In genomic region chr9:87569008-87569908, GRCh38 we compare ENCODE assay signal across 10 cellular contexts.
DNase-seq lines count a peak whose midpoint lies in the region; ATAC-seq, FAIRE-seq and TF ChIP-seq lines count a peak whose summit lies in the region.
"Had no signal": no experiment of that assay in that cellular context is flagged by ENCODE, and none has a peak within 500 bp of the region (broad histone marks: within the 10 kb centered on the region; RNA-seq: fewer than 3 reads in every experiment).

No MANE protein-coding gene starts in this region.

- WGBS in prostate gland, result 59% methylated on average over 11 of the region's 11 CpGs

- TF ChIP-seq CTCF in prostate gland (IDR thresholded peaks at IDR 0.05), result no peak
- TF ChIP-seq CTCF in GM10266 (IDR thresholded peaks at IDR 0.05; ENCODE audit: control insufficient read depth, insufficient read depth, low read depth, missing control alignments), result no peak
- TF ChIP-seq CTCF in CD4-positive, alpha-beta T cell (IDR thresholded peaks at IDR 0.05), result no peak

- no peak overlapping the region for H3K27ac Mint-ChIP-seq in CD4-positive, alpha-beta T cell
- H3K27ac Mint-ChIP-seq: activated naive CD8-positive, alpha-beta T cell treated with anti-CD3 and anti-CD28 coated beads for 36 hours had no signal

- H3K9me3 ChIP-seq in prostate gland, result no peaks in the 10 kb centered on the region
- no peaks in the 10 kb centered on the region for H3K9me3 ChIP-seq in CD4-positive, alpha-beta T cell (ENCODE audit: control insufficient read depth, low read length)

- POLR2A ChIA-PET in CD4-positive, alpha-beta T cell (lab: Charles Lee), result no interaction called here

- FAIRE-seq in RCC 7860 (lab: Jason Lieb, UNC) (peak; percentile 73), urothelium cell line (lab: Jason Lieb, UNC) (no peak)

- H3K36me3 Mint-ChIP-seq in CD4-positive, alpha-beta T cell (ENCODE audit: low read depth), result no peaks in the 10 kb centered on the region
- H3K36me3 Mint-ChIP-seq: activated naive CD8-positive, alpha-beta T cell treated with anti-CD3 and anti-CD28 coated beads for 36 hours had no signal

- H3K27me3 ChIP-seq in prostate gland (replicated peaks; ENCODE audit: insufficient read depth), result no peaks in the 10 kb centered on the region
- no peaks in the 10 kb centered on the region for H3K27me3 ChIP-seq in CD4-positive, alpha-beta T cell (ENCODE audit: control insufficient read depth, insufficient read depth, low read length)

- no peaks in the 10 kb centered on the region for H3K4me1 Mint-ChIP-seq in CD4-positive, alpha-beta T cell (ENCODE audit: low read depth)
- H3K4me1 Mint-ChIP-seq: activated naive CD8-positive, alpha-beta T cell treated with anti-CD3 and anti-CD28 coated beads for 36 hours had no signal

- H3K27ac ChIP-seq in prostate gland, result peak overlapping the region; percentile 67 to 76
- no peak overlapping the region for H3K27ac ChIP-seq in CD4-positive, alpha-beta T cell (ENCODE audit: low read depth, low read length)

- ATAC-seq in left cardiac atrium, result peak; percentile 22 to 30
- no peak for ATAC-seq in CD4-positive, alpha-beta T cell (ENCODE audit: poor library complexity)

- H3K27me3 Mint-ChIP-seq in CD4-positive, alpha-beta T cell, result no peaks in the 10 kb centered on the region
- H3K27me3 Mint-ChIP-seq: activated naive CD8-positive, alpha-beta T cell treated with anti-CD3 and anti-CD28 coated beads for 36 hours had no signal

- peaks cover 5% of the 10 kb centered on the region for H3K4me1 ChIP-seq in prostate gland (replicated peaks)

- intact Hi-C loops in left cardiac atrium (cut with DNase I) (no loop called here), prostate gland (cut with DNase I) (no loop called here)
- intact Hi-C loops in CD4-positive, alpha-beta T cell (cut with DNase I, micrococcal nuclease), result no loop called here

- H3K4me3 Mint-ChIP-seq in CD4-positive, alpha-beta T cell, result no peak overlapping the region
- H3K4me3 Mint-ChIP-seq: activated naive CD8-positive, alpha-beta T cell treated with anti-CD3 and anti-CD28 coated beads for 36 hours had no signal

- no peak overlapping the region for H3K4me3 ChIP-seq in prostate gland

- DNase-seq in DMS53 treated with DMSO at 0.1 percent for 48 hours (lab: John Stamatoyannopoulos, UW; ENCODE audit: unreplicated experiment), result peak; percentile 40
- no peak for DNase-seq in RCC 7860 (ENCODE audit: low spot score)
- peak; percentile 50 for DNase-seq in left cardiac atrium
- DNase-seq in prostate gland (ENCODE audit: low spot score), result no peak
- no peak for DNase-seq in urothelium cell line (ENCODE audit: low spot score)
- no peak for DNase-seq in GM10266 (ENCODE audit: extremely low spot score)
- DNase-seq in CD4-positive, alpha-beta T cell, result no peak
- DNase-seq in hippocampal formation (lab: John Stamatoyannopoulos, UW), result no peak
- DNase-seq: activated naive CD8-positive, alpha-beta T cell treated with anti-CD3 and anti-CD28 coated beads for 36 hours; NCI-H1436 had no signal

- H3K9me3 Mint-ChIP-seq in CD4-positive, alpha-beta T cell, result no peaks in the 10 kb centered on the region
- H3K9me3 Mint-ChIP-seq: activated naive CD8-positive, alpha-beta T cell treated with anti-CD3 and anti-CD28 coated beads for 36 hours had no signal

- H3K36me3 ChIP-seq in prostate gland, result no peaks in the 10 kb centered on the region

- CTCF ChIA-PET in CD4-positive, alpha-beta T cell (lab: Charles Lee), result interaction anchor here (1.1 kb wide), 1 partner anchor 11 kb away, joined by 3 read pairs; no protein-coding TSS in a partner anchor

- TF ChIP-seq POLR2A in prostate gland (IDR thresholded peaks at IDR 0.05), result no peak

Comparison
In these comparisons a context has a peak if more than half of its experiments do, and no peak if none do; other contexts are left out.
1. DNase-seq: peak in DMS53 treated with DMSO at 0.1 percent for 48 hours (single experiment) and left cardiac atrium (single experiment); none in RCC 7860 (single experiment), prostate gland (single experiment), urothelium cell line (single experiment), GM10266 (single experiment), CD4-positive, alpha-beta T cell (0 of 10) and hippocampal formation (0 of 2).